ENCODE assay signal across 9 cellular contexts in the genomic region with DNA sequence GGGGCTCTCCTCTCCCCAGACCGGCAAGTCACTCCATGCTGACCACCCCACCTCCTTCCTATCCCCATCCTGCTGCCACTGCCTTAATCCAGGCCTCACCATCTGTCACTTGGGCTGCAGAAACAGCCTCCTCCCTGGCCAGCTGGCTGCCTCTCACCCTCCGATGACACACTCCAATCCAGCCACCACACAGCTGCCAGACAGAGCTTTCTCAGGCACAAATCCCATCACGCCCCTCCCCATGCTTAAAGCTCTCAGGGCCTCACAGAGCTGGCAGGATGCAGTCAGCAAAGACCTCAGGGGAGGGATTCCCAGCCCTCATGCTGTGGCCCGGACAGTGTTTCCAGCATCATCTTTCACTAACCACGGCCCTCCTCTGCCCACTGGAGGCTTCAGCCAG. TPM values are rescaled to one million over a fixed set of nuclear protein-coding genes. Genes with fewer than 3 reads are reported as not detected.
DNase-seq lines count a peak whose midpoint lies in the region; ATAC-seq lines count a peak whose summit lies in the region.
"Had no signal": no experiment of that assay in that cellular context is flagged by ENCODE, and none has a peak within 500 bp of the region (broad histone marks: within the 10 kb centered on the region; RNA-seq: fewer than 3 reads in every experiment).

No MANE protein-coding gene starts in this region.

- no peak overlapping the region for H3K4me3 ChIP-seq in mesodermal cell (ENCODE audit: extremely low read depth, insufficient read depth, low read length, poor library complexity, severe bottlenecking)

- H3K9me3 ChIP-seq in mesodermal cell (ENCODE audit: control insufficient read depth, low read length), result no peaks in the 10 kb centered on the region

- no peaks in the 10 kb centered on the region for H3K4me1 ChIP-seq in mesodermal cell (ENCODE audit: control insufficient read depth, insufficient read depth, low read length, poor library complexity, severe bottlenecking)

- peak overlapping the region; percentile 18 for H3K27ac ChIP-seq in mesodermal cell (ENCODE audit: low read depth, low read length, severe bottlenecking)

- DNase-seq in DMS53 treated with DMSO at 0.1 percent for 48 hours (lab: John Stamatoyannopoulos, UW; ENCODE audit: unreplicated experiment) (peak; percentile 27), NCI-H446 treated with DMSO at 0.1 percent for 48 hours (lab: John Stamatoyannopoulos, UW) (peak; percentile 95), dedifferentiated amniotic fluid mesenchymal stem cell (ENCODE audit: extremely low spot score) (peak; percentile 75), NCI-H748 treated with DMSO at 0.1 percent for 48 hours (lab: John Stamatoyannopoulos, UW) (no peak), DMS114 treated with DMSO at 0.1 percent for 48 hours (lab: John Stamatoyannopoulos, UW; ENCODE audit: unreplicated experiment) (no peak), OCI-M2 (lab: John Stamatoyannopoulos, UW; ENCODE audit: unreplicated experiment) (no peak)
- DNase-seq: CD8-positive, alpha-beta memory T cell had no signal

- no peak for ATAC-seq in GM18907 (IDR thresholded peaks at IDR 0.05; ENCODE audit: unreplicated experiment)

- 73 to 78% methylated on average over 4 to 5 of the region's 5 CpGs for WGBS in mesodermal cell (ENCODE audit: insufficient coverage in 2 of 2), 2 experiments

- peaks cover 8% of the 10 kb centered on the region for H3K36me3 ChIP-seq in mesodermal cell (ENCODE audit: control insufficient read depth, insufficient read depth, low read length)

RNA-seq across cellular contexts. Expression of a gene that starts 13.7 kb away (rescaled TPM):
- polyA plus RNA-seq in mesodermal cell (2013, experiment 1 of 2), result 3.3 TPM
- 2.5 TPM for polyA plus RNA-seq in mesodermal cell (2013, experiment 2 of 2)

RNA-seq across cellular contexts. Expression of a gene that starts 33.1 kb away (rescaled TPM):
- 47.0 TPM for polyA plus RNA-seq in mesodermal cell (2013, experiment 1 of 2)
- polyA plus RNA-seq in mesodermal cell (2013, experiment 2 of 2), result 44.5 TPM

RNA-seq across cellular contexts. Expression of a gene that starts 37.1 kb away (rescaled TPM):
- 0.15 TPM for polyA plus RNA-seq in mesodermal cell (2013, experiment 1 of 2)
- 0.20 TPM for polyA plus RNA-seq in mesodermal cell (2013, experiment 2 of 2)
- polyA plus RNA-seq: CD8-positive, alpha-beta memory T cell had no signal

Comparison
In these comparisons a context has a peak if more than half of its experiments do, and no peak if none do; other contexts are left out.
1. DNase-seq: peak in DMS53 treated with DMSO at 0.1 percent for 48 hours (single experiment), NCI-H446 treated with DMSO at 0.1 percent for 48 hours (single experiment) and dedifferentiated amniotic fluid mesenchymal stem cell (single experiment); none in NCI-H748 treated with DMSO at 0.1 percent for 48 hours (single experiment), DMS114 treated with DMSO at 0.1 percent for 48 hours (single experiment) and OCI-M2 (single experiment).